Comparison of ENCODE assay signal across 1 cellular context in genomic region chr6:12014027-12014872, GRCh38.
TF ChIP-seq lines count a peak whose summit lies in the region.

No MANE protein-coding gene starts in this region.

TF ChIP-seq in GM23338, 12 proteins besides CTCF, POLR2A, EP300 and RAD21 (continued from another document):
- no peak for TF ChIP-seq ZNF462 (CRISPR knock-in tag; IDR thresholded peaks at IDR 0.05)
- TF ChIP-seq JUNB (IDR thresholded peaks at IDR 0.05; ENCODE audit: unreplicated experiment) = no peak
- no peak for TF ChIP-seq CREB1 (CRISPR knock-in tag; IDR thresholded peaks at IDR 0.05; ENCODE audit: low read depth)
TF ChIP-seq in GM23338: peak in this region for 0.
